ENCODE assay signal across 9 cellular contexts in genomic region chrX:12890467-12890866, GRCh38. TPM values are rescaled to one million over a fixed set of nuclear protein-coding genes. Genes with fewer than 3 reads are reported as not detected.
DNase-seq lines count a peak whose midpoint lies in the region; ATAC-seq and TF ChIP-seq lines count a peak whose summit lies in the region.
"Had no signal": no experiment of that assay in that cellular context is flagged by ENCODE, and none has a peak within 500 bp of the region (broad histone marks: within the 10 kb centered on the region; RNA-seq: fewer than 3 reads in every experiment).

No MANE protein-coding gene starts in this region.

- H3K4me3 Mint-ChIP-seq in natural killer cell treated with Interleukin-12 subunit alpha and Interleukin-12 subunit beta and Interleukin-15 and Interleukin-18, amount 100 ng/mL, for 72 hours: peak overlapping the region; percentile 34

- H3K9me3 Mint-ChIP-seq in natural killer cell treated with Interleukin-12 subunit alpha and Interleukin-12 subunit beta and Interleukin-15 and Interleukin-18, amount 100 ng/mL, for 72 hours: no peaks in the 10 kb centered on the region

- H3K36me3 Mint-ChIP-seq in natural killer cell treated with Interleukin-12 subunit alpha and Interleukin-12 subunit beta and Interleukin-15 and Interleukin-18, amount 100 ng/mL, for 72 hours: no peaks in the 10 kb centered on the region

- DNase-seq in NOMO-1 treated with DMSO at 0.1 percent for 48 hours (lab: John Stamatoyannopoulos, UW; ENCODE audit: unreplicated experiment): peak; percentile 97
- no peak for DNase-seq in natural killer cell treated with Interleukin-12 subunit alpha and Interleukin-12 subunit beta and Interleukin-15 and Interleukin-18, amount 100 ng/mL, for 72 hours (ENCODE audit: low spot score)
- DNase-seq in NCI-H1417 treated with DMSO at 0.1 percent for 48 hours (lab: John Stamatoyannopoulos, UW): no peak
- no peak for DNase-seq in DMS 273 treated with DMSO at 0.1 percent for 48 hours (lab: John Stamatoyannopoulos, UW)
- no peak for DNase-seq in A172 (ENCODE audit: low spot score)

- H3K27ac Mint-ChIP-seq in natural killer cell treated with Interleukin-12 subunit alpha and Interleukin-12 subunit beta and Interleukin-15 and Interleukin-18, amount 100 ng/mL, for 72 hours: peak overlapping the region in 1 of 2 donors; percentile 60

- ATAC-seq in HG02798 (IDR thresholded peaks at IDR 0.05; ENCODE audit: poor library complexity, unreplicated experiment): peak; percentile 57
- ATAC-seq in natural killer cell treated with Interleukin-12 subunit alpha and Interleukin-12 subunit beta and Interleukin-15 and Interleukin-18, amount 100 ng/mL, for 72 hours: peak in 1 of 2 donors; percentile 52
- ATAC-seq: SK-N-SH treated with all-trans-retinoic acid at 6 μM for 48 hours had no signal

- H3K4me1 Mint-ChIP-seq in natural killer cell treated with Interleukin-12 subunit alpha and Interleukin-12 subunit beta and Interleukin-15 and Interleukin-18, amount 100 ng/mL, for 72 hours (ENCODE audit: low read depth in 2 of 2): peaks cover 6 to 22% of the 10 kb centered on the region in 2 donors

- TF ChIP-seq POLR2A in GM19099 (IDR thresholded peaks at IDR 0.05; ENCODE audit: extremely low read depth, insufficient read length, low read depth): peak; percentile 14

- peaks cover 0 to 19% of the 10 kb centered on the region in 2 donors for H3K27me3 Mint-ChIP-seq in natural killer cell treated with Interleukin-12 subunit alpha and Interleukin-12 subunit beta and Interleukin-15 and Interleukin-18, amount 100 ng/mL, for 72 hours

RNA-seq across cellular contexts. Expression of gene TLR8, which starts 16.0 kb away (rescaled TPM):
- total RNA-seq in natural killer cell treated with Interleukin-12 subunit alpha and Interleukin-12 subunit beta and Interleukin-15 and Interleukin-18, amount 100 ng/mL, for 72 hours: not detected
- not detected in 2 replicates for total RNA-seq in A172 (2014; rRNA removed; shearing (Covaris generic))
- total RNA-seq: bronchial epithelial cell had no signal

RNA-seq across cellular contexts. Expression of gene TLR7, which starts 23.6 kb away (rescaled TPM):
- under 1 TPM in 1 of 2 donors, not detected in 1; 0.31 TPM for total RNA-seq in natural killer cell treated with Interleukin-12 subunit alpha and Interleukin-12 subunit beta and Interleukin-15 and Interleukin-18, amount 100 ng/mL, for 72 hours
- not detected in 2 replicates for total RNA-seq in A172 (2014; rRNA removed; shearing (Covaris generic))
- total RNA-seq: bronchial epithelial cell had no signal
